Comparison of ENCODE assay signal across 7 cellular contexts in genomic region chr16:21283521-21284289, GRCh38. TPM values are rescaled to one million over a fixed set of nuclear protein-coding genes. Genes with fewer than 3 reads are reported as not detected.
DNase-seq lines count a peak whose midpoint lies in the region; ATAC-seq lines count a peak whose summit lies in the region.

No MANE protein-coding gene starts in this region.

- H3K4me3 Mint-ChIP-seq in memory B cell, result peak overlapping the region; percentile 79

- peaks cover 5% of the 10 kb centered on the region for H3K9me3 Mint-ChIP-seq in memory B cell

- intact Hi-C loops in aorta (cut with DNase I), result loop anchor here in 1 of 2 donors (2.0 kb wide), 1 partner anchor 15 kb away; no protein-coding TSS in a partner anchor

- H3K4me3 ChIP-seq in aorta (ENCODE audit: low read length in 2 of 2), result peak overlapping the region; percentile 8 to 72

- peaks cover 12% of the 10 kb centered on the region for H3K4me1 Mint-ChIP-seq in memory B cell

- H3K27ac Mint-ChIP-seq in memory B cell, result peak overlapping the region; percentile 57

- no peaks in the 10 kb centered on the region for H3K9me3 ChIP-seq in aorta (ENCODE audit: control insufficient read depth, low read length)

- H3K36me3 Mint-ChIP-seq in memory B cell, result peaks cover 2% of the 10 kb centered on the region

- H3K27ac ChIP-seq in aorta (ENCODE audit: low read depth in 1 of 2, low read length in 2 of 2), result peak overlapping the region in 1 of 2 donors; percentile 51

- H3K27me3 ChIP-seq in aorta (ENCODE audit: control insufficient read depth in 1 of 2, insufficient read depth in 2 of 2, low read length in 1 of 2), result no peaks in the 10 kb centered on the region

- DNase-seq in NCI-H510A treated with DMSO at 0.1 percent for 48 hours (lab: John Stamatoyannopoulos, UW) (peak; percentile 36), dermis blood vessel endothelial cell (peak; percentile 43), memory B cell (ENCODE audit: low spot score in 2 of 2) (peak in 1 of 2 donors; percentile 44), aorta (peak; percentile 66 to 87)
- no peak for DNase-seq in activated CD4-positive, alpha-beta T cell treated with anti-CD3 and anti-CD28 coated beads for 1 hour

- no peaks in the 10 kb centered on the region for H3K36me3 ChIP-seq in aorta (ENCODE audit: control insufficient read depth in 1 of 2, insufficient read depth in 2 of 2, low read length in 1 of 2)

- H3K4me1 ChIP-seq in aorta (ENCODE audit: control insufficient read depth in 1 of 2, insufficient read depth in 2 of 2, low read length in 2 of 2), result no peaks in the 10 kb centered on the region

- ATAC-seq in GM18511 (IDR thresholded peaks at IDR 0.05; ENCODE audit: unreplicated experiment) (peak; percentile 61), memory B cell (ENCODE audit: low read depth) (peak; percentile 71), aorta (ENCODE audit: low FRiP score) (peak; percentile 84), GM21423 (IDR thresholded peaks at IDR 0.05; ENCODE audit: unreplicated experiment) (no peak)

- WGBS in aorta, 2 donors, result 2% methylated on average over 51 to 67 of the region's 67 CpGs

- peaks cover 20% of the 10 kb centered on the region for H3K27me3 Mint-ChIP-seq in memory B cell

RNA-seq across cellular contexts. Expression of gene CRYM, which starts 5.6 kb away (rescaled TPM):
- total RNA-seq in dermis blood vessel endothelial cell, result not detected in 2 replicates
- under 1 TPM in 1 of 2 donors, not detected in 1; 0.30 TPM for total RNA-seq in aorta
- polyA plus RNA-seq in aorta, result 1 to 10 TPM in 1 of 2 donors, not detected in 1; 2.8 TPM

RNA-seq across cellular contexts. Expression of gene ANKS4B, which starts 50.2 kb away (rescaled TPM):
- total RNA-seq in dermis blood vessel endothelial cell, result not detected in 2 replicates
- total RNA-seq in aorta, result not detected
- 1 to 10 TPM in 1 of 2 donors, under 1 TPM in 1; 0.08 to 6.9 TPM for polyA plus RNA-seq in aorta
